ENCODE assay signal across 8 cellular contexts in genomic region chr9:112112519-112112918, GRCh38.
DNase-seq lines count a peak whose midpoint lies in the region; ATAC-seq and TF ChIP-seq lines count a peak whose summit lies in the region.

No MANE protein-coding gene starts in this region.

- H3K4me3 ChIP-seq in esophagus (ENCODE audit: low read depth in 1 of 2, low read length in 2 of 2) (no peak overlapping the region), retinal pigment epithelial cell (ENCODE audit: low read length) (no peak overlapping the region)

- no peaks in the 10 kb centered on the region for H3K27me3 ChIP-seq in esophagus (ENCODE audit: control insufficient read depth in 1 of 2, insufficient read depth in 2 of 2, low read length in 2 of 2)

- no peak for TF ChIP-seq CTCF in retinal pigment epithelial cell (conservative IDR thresholded peaks at IDR 0.05; ENCODE audit: low read depth, low read length)

- WGBS in esophagus, 2 donors = 56 to 70% methylated on average over 4 of the region's 4 CpGs

- peaks cover 0 to 5% of the 10 kb centered on the region in 2 donors for H3K36me3 ChIP-seq in esophagus (ENCODE audit: control insufficient read depth in 2 of 2, insufficient read depth in 2 of 2, low read length in 1 of 2)

- no peaks in the 10 kb centered on the region for H3K9me3 ChIP-seq in esophagus (ENCODE audit: control insufficient read depth in 2 of 2, insufficient read depth in 1 of 2, low read depth in 1 of 2, low read length in 1 of 2)

- H3K27ac ChIP-seq in esophagus (ENCODE audit: low read depth in 2 of 2, low read length in 1 of 2) = peak overlapping the region; percentile 51 to 78

- H3K4me1 ChIP-seq in esophagus (ENCODE audit: control insufficient read depth in 2 of 2, insufficient read depth in 2 of 2, low read length in 1 of 2) = peaks cover 0 to 2% of the 10 kb centered on the region in 2 donors

- ATAC-seq in HG02885 (IDR thresholded peaks at IDR 0.05; ENCODE audit: poor library complexity, unreplicated experiment) (no peak), HG03378 (IDR thresholded peaks at IDR 0.05; ENCODE audit: unreplicated experiment) (no peak)

- DNase-seq in GM04503 (ENCODE audit: low read depth) (peak; percentile 68), RKO (ENCODE audit: low spot score) (peak; percentile 91), retinal pigment epithelial cell (ENCODE audit: low read depth) (peak; percentile 51), HuH-7 (ENCODE audit: low spot score) (no peak)
- DNase-seq in stimulated activated CD4-positive, alpha-beta T cell treated with anti-CD3 and anti-CD28 coated beads, Interleukin-15, amount 100 ng/mL, for 24 hours = no peak

Comparison
In these comparisons a context has a peak if more than half of its experiments do, and no peak if none do; other contexts are left out.
1. DNase-seq: peak in GM04503 (single experiment), RKO (single experiment) and retinal pigment epithelial cell (single experiment); none in HuH-7 (single experiment) and stimulated activated CD4-positive, alpha-beta T cell treated with anti-CD3 and anti-CD28 coated beads, Interleukin-15, amount 100 ng/mL, for 24 hours (single experiment).